ENCODE assay signal across 8 cellular contexts in genomic region chr5:74579215-74579614, GRCh38.
DNase-seq lines count a peak whose midpoint lies in the region; ATAC-seq and TF ChIP-seq lines count a peak whose summit lies in the region.

No MANE protein-coding gene starts in this region.

- peaks cover 0 to 10% of the 10 kb centered on the region in 2 donors for H3K4me1 ChIP-seq in right atrium auricular region

- H3K4me3 ChIP-seq in right atrium auricular region: no peak overlapping the region

- TF ChIP-seq CTCF in right atrium auricular region (IDR thresholded peaks at IDR 0.05): no peak

- peak; percentile 15 for DNase-seq in activated CD4-positive, alpha-beta T cell treated with anti-CD3 and anti-CD28 coated beads for 1 hour
- DNase-seq in fibroblast of peridontal ligament (ENCODE audit: extremely low read depth): peak; percentile 24
- no peak for DNase-seq in NCI-H2171 treated with DMSO at 0.1 percent for 48 hours (lab: John Stamatoyannopoulos, UW)
- no peak for DNase-seq in right atrium auricular region (ENCODE audit: low spot score)

- ATAC-seq in GM18873 (IDR thresholded peaks at IDR 0.05; ENCODE audit: low FRiP score, unreplicated experiment): peak; percentile 57
- ATAC-seq in HG03103 (IDR thresholded peaks at IDR 0.05; ENCODE audit: low read depth, unreplicated experiment): peak; percentile 64
- no peak for ATAC-seq in HG02970 (IDR thresholded peaks at IDR 0.05; ENCODE audit: low FRiP score, unreplicated experiment)
- no peak for ATAC-seq in HG02840 (IDR thresholded peaks at IDR 0.05; ENCODE audit: low FRiP score, unreplicated experiment)

- no peaks in the 10 kb centered on the region for H3K36me3 ChIP-seq in right atrium auricular region

- H3K27me3 ChIP-seq in right atrium auricular region: no peaks in the 10 kb centered on the region

- no peak overlapping the region for H3K27ac ChIP-seq in right atrium auricular region

- H3K9me3 ChIP-seq in right atrium auricular region: no peaks in the 10 kb centered on the region

Comparison
In these comparisons a context has a peak if more than half of its experiments do, and no peak if none do; other contexts are left out.
1. ATAC-seq: peak in GM18873 (single experiment) and HG03103 (single experiment); none in HG02970 (single experiment) and HG02840 (single experiment).
2. DNase-seq: peak in activated CD4-positive, alpha-beta T cell treated with anti-CD3 and anti-CD28 coated beads for 1 hour (single experiment) and fibroblast of peridontal ligament (single experiment); none in NCI-H2171 treated with DMSO at 0.1 percent for 48 hours (single experiment) and right atrium auricular region (single experiment).